12 cellular contexts compared by ENCODE assay signal in the genomic region with DNA sequence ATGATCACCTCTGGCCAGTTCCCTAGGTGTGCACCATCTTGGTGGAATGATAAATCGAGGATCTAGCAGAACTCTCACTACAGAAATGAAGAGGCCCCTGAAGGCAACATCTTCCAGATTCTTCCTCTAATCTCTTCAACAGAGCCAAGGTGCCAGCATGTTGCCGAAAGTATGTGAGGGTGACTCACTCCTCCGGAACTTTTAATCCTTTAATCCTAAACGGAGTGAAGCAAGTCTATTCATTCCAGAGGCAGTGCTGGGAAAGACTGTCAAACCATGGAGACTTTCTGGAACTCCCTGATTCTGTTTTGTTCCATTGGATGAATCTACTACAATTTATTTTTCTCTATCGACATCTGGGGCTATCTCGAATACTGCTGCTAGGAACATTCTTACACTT.
DNase-seq lines count a peak whose midpoint lies in the region; ATAC-seq and TF ChIP-seq lines count a peak whose summit lies in the region.
"Had no signal": no experiment of that assay in that cellular context is flagged by ENCODE, and none has a peak within 500 bp of the region (broad histone marks: within the 10 kb centered on the region; RNA-seq: fewer than 3 reads in every experiment).

No MANE protein-coding gene starts in this region.

- H3K9ac ChIP-seq in HUES48 (ENCODE audit: low read depth, low read length): no peak overlapping the region

- no peak for TF ChIP-seq EP300 in sigmoid colon (IDR thresholded peaks at IDR 0.05)

- intact Hi-C loops in sigmoid colon (cut with DNase I): no loop called here

- WGBS in sigmoid colon, 2 donors: 68 to 85% methylated on average over 6 of the region's 6 CpGs

- no peak overlapping the region for H3K4me3 ChIP-seq in HUES48 (ENCODE audit: low read depth, low read length)
- H3K4me3 ChIP-seq in astrocyte of the spinal cord (ENCODE audit: low read depth, low read length): no peak overlapping the region
- no peak overlapping the region for H3K4me3 ChIP-seq in sigmoid colon
- H3K4me3 ChIP-seq: GM12878 had no signal

- peak; percentile 52 for DNase-seq in AG09319 (ENCODE audit: extremely low read depth, low read depth)
- DNase-seq in astrocyte of the spinal cord (ENCODE audit: low read depth, low spot score): peak; percentile 46
- peak; percentile 58 for DNase-seq in iPS-NIHi7 (ENCODE audit: extremely low spot score)
- DNase-seq in NCI-H1436 (lab: John Stamatoyannopoulos, UW): no peak
- no peak for DNase-seq in sigmoid colon
- no peak for DNase-seq in activated CD4-positive, alpha-beta T cell treated with anti-CD3 and anti-CD28 coated beads for 4 hours
- DNase-seq: CD8-positive, alpha-beta memory T cell; NCI-H2081 had no signal

- TF ChIP-seq POLR2A in sigmoid colon (IDR thresholded peaks at IDR 0.05): no peak

- TF ChIP-seq CTCF in AG09319 (IDR thresholded peaks at IDR 0.05; ENCODE audit: low read depth, low read length) (no peak), astrocyte of the spinal cord (IDR thresholded peaks at IDR 0.05; ENCODE audit: low read depth, low read length) (no peak), sigmoid colon (IDR thresholded peaks at IDR 0.05) (no peak)

- H3K4me1 ChIP-seq in HUES48 (ENCODE audit: control insufficient read depth, insufficient read depth, low read length) (peaks cover 9% of the 10 kb centered on the region), sigmoid colon (no peaks in the 10 kb centered on the region)

- H3K9me3 ChIP-seq in HUES48 (ENCODE audit: control insufficient read depth, insufficient read depth, low read length) (no peaks in the 10 kb centered on the region), sigmoid colon (no peaks in the 10 kb centered on the region)

- H3K36me3 ChIP-seq in HUES48 (ENCODE audit: control insufficient read depth, insufficient read depth, low read length): no peaks in the 10 kb centered on the region
- no peaks in the 10 kb centered on the region for H3K36me3 ChIP-seq in sigmoid colon

- in situ Hi-C loops in astrocyte of the spinal cord (cut with HindIII; ENCODE audit: low sequenced_read_pairs): no loop called here

- H3K27ac ChIP-seq in HUES48 (ENCODE audit: low read depth, low read length) (peak overlapping the region; percentile 53), sigmoid colon (peak overlapping the region in 1 of 4 donors; percentile 43)

- no peak for ATAC-seq in GM18907 (IDR thresholded peaks at IDR 0.05; ENCODE audit: unreplicated experiment)
- ATAC-seq: GM12878, Panc1 had no signal

- H3K27me3 ChIP-seq in HUES48 (ENCODE audit: control insufficient read depth, insufficient read depth, low read length) (no peaks in the 10 kb centered on the region), sigmoid colon (peaks cover 0 to 2% (median 0%) of the 10 kb centered on the region in 3 donors)

Comparison
In these comparisons a context has a peak if more than half of its experiments do, and no peak if none do; other contexts are left out.
1. DNase-seq: peak in AG09319 (single experiment), astrocyte of the spinal cord (single experiment) and iPS-NIHi7 (single experiment); none in NCI-H1436 (single experiment), sigmoid colon (single experiment) and activated CD4-positive, alpha-beta T cell treated with anti-CD3 and anti-CD28 coated beads for 4 hours (0 of 2).